Comparison of ENCODE assay signal across 16 cellular contexts in the genomic region with DNA sequence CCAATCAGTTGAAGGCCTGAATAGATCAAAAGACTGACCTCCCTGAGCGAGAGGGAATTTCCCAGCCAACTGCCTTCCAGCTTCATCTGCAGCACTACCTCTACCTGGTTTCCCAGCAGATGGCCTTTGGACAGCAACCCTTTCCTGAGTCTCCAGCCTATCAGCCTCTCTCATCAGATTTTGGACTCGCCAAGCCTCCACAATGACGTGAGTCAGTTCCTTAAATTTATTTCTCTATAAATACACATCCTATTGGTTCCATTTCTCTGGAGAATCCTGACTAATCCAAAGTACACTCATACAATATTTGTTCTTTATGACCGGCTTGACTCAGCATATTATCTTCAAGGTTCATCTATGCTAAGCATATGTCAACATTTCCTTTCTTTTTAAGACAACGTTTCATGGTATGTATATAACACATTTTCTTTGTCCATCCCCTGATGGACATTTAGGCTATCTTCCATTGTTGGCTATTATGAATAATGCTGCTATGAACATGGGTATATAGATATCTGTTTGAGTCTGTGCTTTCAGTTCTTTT.
DNase-seq lines count a peak whose midpoint lies in the region; ATAC-seq and TF ChIP-seq lines count a peak whose summit lies in the region.
"Had no signal": no experiment of that assay in that cellular context is flagged by ENCODE, and none has a peak within 500 bp of the region (broad histone marks: within the 10 kb centered on the region; RNA-seq: fewer than 3 reads in every experiment).

No MANE protein-coding gene starts in this region.

- no peaks in the 10 kb centered on the region for H3K9me3 ChIP-seq in RWPE2 (ENCODE audit: severe bottlenecking)
- no peaks in the 10 kb centered on the region for H3K9me3 ChIP-seq in neural cell (ENCODE audit: low read length)
- H3K9me3 ChIP-seq: BLaER1 treated with 17β-estradiol and CSF1 and Interleukin-3, amounts not matched to agents 10 nM and 100 nM had no signal

- H3K79me1 ChIP-seq in mesendoderm (ENCODE audit: low read length) = no peaks in the 10 kb centered on the region

- no peak for TF ChIP-seq RAD21 in neural cell (conservative IDR thresholded peaks at IDR 0.05)

- no peak overlapping the region for H3K4ac ChIP-seq in mesendoderm (ENCODE audit: low read depth, low read length)

- no peaks in the 10 kb centered on the region for H3K27me3 Mint-ChIP-seq in progenitor cell of endocrine pancreas

- no peak overlapping the region for H2BK120ac ChIP-seq in mesendoderm (ENCODE audit: low read depth, low read length)

- no peak for TF ChIP-seq EP300 in neural cell (conservative IDR thresholded peaks at IDR 0.05; ENCODE audit: poor library complexity, severe bottlenecking)

- H3K9ac ChIP-seq in neural cell (ENCODE audit: low read length) (no peak overlapping the region), mesendoderm (ENCODE audit: low read length) (no peak overlapping the region)
- H3K9ac ChIP-seq: BLaER1 treated with 17β-estradiol and CSF1 and Interleukin-3, amounts not matched to agents 10 nM and 100 nM had no signal

- H2BK5ac ChIP-seq in mesendoderm (ENCODE audit: low read length) = no peak overlapping the region

- no peak overlapping the region for H4K8ac ChIP-seq in mesendoderm (ENCODE audit: low read depth, low read length)

- H3K4me2 ChIP-seq in neural cell (ENCODE audit: low read length) = no peak overlapping the region
- no peak overlapping the region for H3K4me2 ChIP-seq in mesendoderm (ENCODE audit: low read length)
- H3K4me2 ChIP-seq: BLaER1 treated with 17β-estradiol and CSF1 and Interleukin-3, amounts not matched to agents 10 nM and 100 nM had no signal

- H3K36me3 ChIP-seq in RWPE2 (ENCODE audit: low read depth) (no peaks in the 10 kb centered on the region), neural cell (ENCODE audit: insufficient read depth, low read length) (no peaks in the 10 kb centered on the region), mesendoderm (ENCODE audit: control insufficient read depth, insufficient read depth, low read length) (no peaks in the 10 kb centered on the region)
- H3K36me3 ChIP-seq: BLaER1 treated with 17β-estradiol and CSF1 and Interleukin-3, amounts not matched to agents 10 nM and 100 nM had no signal

- WGBS in mesendoderm (ENCODE audit: extremely low coverage, insufficient coverage, low lambda C conversion rate) = no CpG with 5 or more reads among the region's 5 CpGs

- ATAC-seq in RWPE2 (ENCODE audit: low read depth) = peak; percentile 25; the same call in 1 of the 3 replicates

- H3K18ac ChIP-seq in mesendoderm (ENCODE audit: low read length) = no peak overlapping the region

- no peaks in the 10 kb centered on the region for H3K79me2 ChIP-seq in neural cell (replicated peaks; ENCODE audit: insufficient read depth, low read length)
- no peaks in the 10 kb centered on the region for H3K79me2 ChIP-seq in mesendoderm (ENCODE audit: control insufficient read depth, insufficient read depth, low read length)

- H3K4me1 Mint-ChIP-seq in progenitor cell of endocrine pancreas (ENCODE audit: low read depth) = peaks cover 31% of the 10 kb centered on the region
- H3K4me1 Mint-ChIP-seq: H9 had no signal

- no peak overlapping the region for H2AFZ ChIP-seq in neural cell (ENCODE audit: low read depth, low read length)

- no peaks in the 10 kb centered on the region for H3F3A ChIP-seq in neural cell (ENCODE audit: insufficient read depth, low read length, poor library complexity, severe bottlenecking)

- no peaks in the 10 kb centered on the region for H4K20me1 ChIP-seq in neural cell (ENCODE audit: insufficient read depth)
- H4K20me1 ChIP-seq: BLaER1 treated with 17β-estradiol and CSF1 and Interleukin-3, amounts not matched to agents 10 nM and 100 nM had no signal

- TF ChIP-seq CTCF in RWPE2 (IDR thresholded peaks at IDR 0.05; ENCODE audit: poor library complexity, severe bottlenecking) (no peak), neural cell (IDR thresholded peaks at IDR 0.05; ENCODE audit: poor library complexity, severe bottlenecking) (no peak), progenitor cell of endocrine pancreas (IDR thresholded peaks at IDR 0.05; ENCODE audit: unreplicated experiment) (no peak)

- no peak overlapping the region for H2BK15ac ChIP-seq in mesendoderm (replicated peaks; ENCODE audit: low read depth)

- H3K27me3 ChIP-seq in RWPE2 (ENCODE audit: insufficient read depth, poor library complexity, severe bottlenecking) (no peaks in the 10 kb centered on the region), neural cell (ENCODE audit: insufficient read depth, low read depth, low read length) (no peaks in the 10 kb centered on the region), mesendoderm (ENCODE audit: insufficient read depth, low read length, poor library complexity) (no peaks in the 10 kb centered on the region)
- H3K27me3 ChIP-seq: BLaER1 treated with 17β-estradiol and CSF1 and Interleukin-3, amounts not matched to agents 10 nM and 100 nM had no signal

- no peak overlapping the region for H3K23ac ChIP-seq in mesendoderm (ENCODE audit: low read length)

- no peak overlapping the region for H4K5ac ChIP-seq in mesendoderm (ENCODE audit: low read length)

- DNase-seq in SIG-M5 treated with dmso at 0.1 percent for 504 hours (lab: John Stamatoyannopoulos, UW; ENCODE audit: unreplicated experiment) (peak; percentile 13), SIG-M5 (lab: John Stamatoyannopoulos, UW) (no peak), HS-5 (ENCODE audit: low read depth) (peak; percentile 14), RWPE2 (ENCODE audit: low spot score) (no peak), progenitor cell of endocrine pancreas (ENCODE audit: low spot score, unreplicated experiment) (no peak), mesendoderm (no peak), iPS-NIHi11 (ENCODE audit: low spot score) (no peak)
- DNase-seq: ACHN; Calu3; CD4-positive, alpha-beta T cell; DND-41; GF-D8; GOT3; H9 had no signal

- peaks cover 18% of the 10 kb centered on the region for H3K9me3 Mint-ChIP-seq in progenitor cell of endocrine pancreas (ENCODE audit: low read depth)
- H3K9me3 Mint-ChIP-seq: CD4-positive, alpha-beta T cell; H9 had no signal

- no peaks in the 10 kb centered on the region for H3K4me1 ChIP-seq in RWPE2 (ENCODE audit: insufficient read depth, poor library complexity, severe bottlenecking)
- no peaks in the 10 kb centered on the region for H3K4me1 ChIP-seq in mesendoderm (ENCODE audit: control insufficient read depth, low read depth, low read length)
- H3K4me1 ChIP-seq: BLaER1 treated with 17β-estradiol and CSF1 and Interleukin-3, amounts not matched to agents 10 nM and 100 nM had no signal

- H3K27ac ChIP-seq in RWPE2 (ENCODE audit: poor library complexity, severe bottlenecking) = no peak overlapping the region
- peak overlapping the region; percentile 69 for H3K27ac ChIP-seq in neural cell (ENCODE audit: low read length)
- H3K27ac ChIP-seq in mesendoderm (ENCODE audit: low read depth, low read length) = no peak overlapping the region
- H3K27ac ChIP-seq: BLaER1 treated with 17β-estradiol and CSF1 and Interleukin-3, amounts not matched to agents 10 nM and 100 nM had no signal

- no peaks in the 10 kb centered on the region for H3K9me2 ChIP-seq in neural cell (ENCODE audit: insufficient read depth, low read length)

- no peak overlapping the region for H3K4me3 Mint-ChIP-seq in progenitor cell of endocrine pancreas (ENCODE audit: low read depth)
- H3K4me3 Mint-ChIP-seq: CD4-positive, alpha-beta T cell; H9 had no signal

- no peak overlapping the region for H3K27ac Mint-ChIP-seq in progenitor cell of endocrine pancreas
- H3K27ac Mint-ChIP-seq: CD4-positive, alpha-beta T cell; H9 had no signal

- H2AK5ac ChIP-seq in mesendoderm (ENCODE audit: low read length) = no peak overlapping the region

- no peak overlapping the region for H3K56ac ChIP-seq in mesendoderm (ENCODE audit: low read length)

- peaks cover 7% of the 10 kb centered on the region for H3K36me3 Mint-ChIP-seq in progenitor cell of endocrine pancreas (ENCODE audit: insufficient read depth)

- H3K4me3 ChIP-seq in RWPE2 (ENCODE audit: severe bottlenecking) = no peak overlapping the region
- H3K4me3 ChIP-seq in neural cell (ENCODE audit: low read length) = no peak overlapping the region
- no peak overlapping the region for H3K4me3 ChIP-seq in mesendoderm (ENCODE audit: low read length)
- H3K4me3 ChIP-seq: BLaER1 treated with 17β-estradiol and CSF1 and Interleukin-3, amounts not matched to agents 10 nM and 100 nM had no signal

TF ChIP-seq in neural cell, 6 proteins besides CTCF, POLR2A, EP300 and RAD21:
- TF ChIP-seq TAF1 (IDR thresholded peaks at IDR 0.05; ENCODE audit: low read depth) (no peak), EZH2 (IDR thresholded peaks at IDR 0.05; ENCODE audit: borderline replicate concordance, insufficient read depth, low read length, poor library complexity, severe bottlenecking) (no peak), MXI1 (conservative IDR thresholded peaks at IDR 0.05; ENCODE audit: poor library complexity, severe bottlenecking) (no peak), SMC3 (conservative IDR thresholded peaks at IDR 0.05; ENCODE audit: poor library complexity) (no peak), POLR2AphosphoS5 (IDR thresholded peaks at IDR 0.05) (no peak)
- TF ChIP-seq, protein P1, sequence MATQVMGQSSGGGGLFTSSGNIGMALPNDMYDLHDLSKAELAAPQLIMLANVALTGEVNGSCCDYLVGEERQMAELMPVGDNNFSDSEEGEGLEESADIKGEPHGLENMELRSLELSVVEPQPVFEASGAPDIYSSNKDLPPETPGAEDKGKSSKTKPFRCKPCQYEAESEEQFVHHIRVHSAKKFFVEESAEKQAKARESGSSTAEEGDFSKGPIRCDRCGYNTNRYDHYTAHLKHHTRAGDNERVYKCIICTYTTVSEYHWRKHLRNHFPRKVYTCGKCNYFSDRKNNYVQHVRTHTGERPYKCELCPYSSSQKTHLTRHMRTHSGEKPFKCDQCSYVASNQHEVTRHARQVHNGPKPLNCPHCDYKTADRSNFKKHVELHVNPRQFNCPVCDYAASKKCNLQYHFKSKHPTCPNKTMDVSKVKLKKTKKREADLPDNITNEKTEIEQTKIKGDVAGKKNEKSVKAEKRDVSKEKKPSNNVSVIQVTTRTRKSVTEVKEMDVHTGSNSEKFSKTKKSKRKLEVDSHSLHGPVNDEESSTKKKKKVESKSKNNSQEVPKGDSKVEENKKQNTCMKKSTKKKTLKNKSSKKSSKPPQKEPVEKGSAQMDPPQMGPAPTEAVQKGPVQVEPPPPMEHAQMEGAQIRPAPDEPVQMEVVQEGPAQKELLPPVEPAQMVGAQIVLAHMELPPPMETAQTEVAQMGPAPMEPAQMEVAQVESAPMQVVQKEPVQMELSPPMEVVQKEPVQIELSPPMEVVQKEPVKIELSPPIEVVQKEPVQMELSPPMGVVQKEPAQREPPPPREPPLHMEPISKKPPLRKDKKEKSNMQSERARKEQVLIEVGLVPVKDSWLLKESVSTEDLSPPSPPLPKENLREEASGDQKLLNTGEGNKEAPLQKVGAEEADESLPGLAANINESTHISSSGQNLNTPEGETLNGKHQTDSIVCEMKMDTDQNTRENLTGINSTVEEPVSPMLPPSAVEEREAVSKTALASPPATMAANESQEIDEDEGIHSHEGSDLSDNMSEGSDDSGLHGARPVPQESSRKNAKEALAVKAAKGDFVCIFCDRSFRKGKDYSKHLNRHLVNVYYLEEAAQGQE (IDR thresholded peaks at IDR 0.05; ENCODE audit: borderline replicate concordance) = no peak

Comparison
In these comparisons a context has a peak if more than half of its experiments do, and no peak if none do; other contexts are left out.
1. DNase-seq: peak in SIG-M5 treated with dmso at 0.1 percent for 504 hours (single experiment) and HS-5 (single experiment); none in SIG-M5 (single experiment), RWPE2 (single experiment), progenitor cell of endocrine pancreas (single experiment), mesendoderm (single experiment) and iPS-NIHi11 (single experiment).